Comparison of ENCODE assay signal across 10 cellular contexts in genomic region chr19:13859361-13859880, GRCh38. TPM values are rescaled to one million over a fixed set of nuclear protein-coding genes. Genes with fewer than 3 reads are reported as not detected.
A peak's percentile ranks its signal among the peaks of the same experiment; 100 is the strongest.
DNase-seq lines count a peak whose midpoint lies in the region; TF ChIP-seq lines count a peak whose summit lies in the region.
"Had no signal": no experiment of that assay in that cellular context is flagged by ENCODE, and none has a peak within 500 bp of the region (broad histone marks: within the 10 kb centered on the region; RNA-seq: fewer than 3 reads in every experiment).

No MANE protein-coding gene starts in this region.

- peak overlapping the region; percentile 69 for H2BK5ac ChIP-seq in trophoblast cell (ENCODE audit: low read depth, low read length, poor library complexity)

- no peak overlapping the region for H3K9ac ChIP-seq in trophoblast cell (ENCODE audit: low read length)

- peak overlapping the region; percentile 86 for H2BK120ac ChIP-seq in trophoblast cell (ENCODE audit: insufficient read depth, low read length, poor library complexity)

- H4K91ac ChIP-seq in trophoblast cell (ENCODE audit: low read depth, low read length): peak overlapping the region; percentile 93

- H3K23ac ChIP-seq in trophoblast cell (ENCODE audit: low read length): no peak overlapping the region

- H3K4me3 ChIP-seq in brain microvascular endothelial cell (ENCODE audit: low read depth, low read length): no peak overlapping the region
- no peak overlapping the region for H3K4me3 ChIP-seq in trophoblast cell (ENCODE audit: low read depth, low read length)
- no peak overlapping the region for H3K4me3 ChIP-seq in ascending aorta
- H3K4me3 ChIP-seq: body of pancreas had no signal

- H3K9me3 ChIP-seq in trophoblast cell (ENCODE audit: insufficient read depth, low read depth, low read length) (no peaks in the 10 kb centered on the region), ascending aorta (no peaks in the 10 kb centered on the region)
- H3K9me3 ChIP-seq: body of pancreas had no signal

- H3K36me3 ChIP-seq in brain microvascular endothelial cell (replicated peaks) (no peaks in the 10 kb centered on the region), trophoblast cell (ENCODE audit: control insufficient read depth in 1 of 2, insufficient read depth in 2 of 2, low read length in 2 of 2) (no peaks in the 10 kb centered on the region), ascending aorta (no peaks in the 10 kb centered on the region)

- H3K79me1 ChIP-seq in trophoblast cell (ENCODE audit: low read length): peaks cover 23% of the 10 kb centered on the region

- peak overlapping the region; percentile 58 for H4K8ac ChIP-seq in trophoblast cell (ENCODE audit: low read depth, low read length)

- H3K18ac ChIP-seq in trophoblast cell (ENCODE audit: low read length): peak overlapping the region; percentile 78

- TF ChIP-seq CTCF in brain microvascular endothelial cell (IDR thresholded peaks at IDR 0.05; ENCODE audit: low read depth, low read length, missing control alignments): peak; percentile 29
- TF ChIP-seq CTCF in ascending aorta (IDR thresholded peaks at IDR 0.05): no peak

- 100% methylated on average over 1 of the region's 3 CpGs for WGBS in trophoblast cell (ENCODE audit: extremely low coverage, insufficient coverage, insufficient read length)

- no peaks in the 10 kb centered on the region for H3K27me3 ChIP-seq in brain microvascular endothelial cell (replicated peaks)
- no peaks in the 10 kb centered on the region for H3K27me3 ChIP-seq in trophoblast cell (ENCODE audit: insufficient read depth, low read length)
- no peaks in the 10 kb centered on the region for H3K27me3 ChIP-seq in ascending aorta
- H3K27me3 ChIP-seq: body of pancreas had no signal

- peak overlapping the region; percentile 48 for H3K4ac ChIP-seq in trophoblast cell (ENCODE audit: low read depth, low read length)

- no peak overlapping the region for H4K12ac ChIP-seq in trophoblast cell (ENCODE audit: low read depth, low read length)

- H2AFZ ChIP-seq in trophoblast cell (ENCODE audit: insufficient read depth, low read length, poor library complexity): peak overlapping the region; percentile 19

- intact Hi-C loops in ascending aorta (cut with DNase I): no loop called here

- H3K27ac ChIP-seq in brain microvascular endothelial cell: no peak overlapping the region
- H3K27ac ChIP-seq in trophoblast cell (ENCODE audit: low read depth, low read length): peak overlapping the region; percentile 62
- no peak overlapping the region for H3K27ac ChIP-seq in ascending aorta
- H3K27ac ChIP-seq: body of pancreas had no signal

- peak overlapping the region; percentile 68 for H3K14ac ChIP-seq in trophoblast cell (ENCODE audit: low read length)

- H3K4me2 ChIP-seq in trophoblast cell (ENCODE audit: low read length): no peak overlapping the region

- H3K4me1 ChIP-seq in trophoblast cell (ENCODE audit: control insufficient read depth in 1 of 2, insufficient read depth in 2 of 2, low read length in 2 of 2) (peaks cover 10 to 14% of the 10 kb centered on the region in 2 experiments), ascending aorta (peaks cover 5 to 8% of the 10 kb centered on the region in 2 donors)

- H3K79me2 ChIP-seq in trophoblast cell (ENCODE audit: control insufficient read depth, insufficient read depth, low read length, poor library complexity): peaks cover 8% of the 10 kb centered on the region

- peak; percentile 5 for DNase-seq in NCI-H748 (lab: John Stamatoyannopoulos, UW; ENCODE audit: unreplicated experiment)
- DNase-seq in NCI-H748 treated with DMSO at 0.1 percent for 48 hours (lab: John Stamatoyannopoulos, UW): no peak
- DNase-seq in NCI-H226: peak; percentile 53
- peak; percentile 41 for DNase-seq in brain microvascular endothelial cell
- peak; percentile 58 to 82 for DNase-seq in trophoblast cell
- no peak for DNase-seq in ascending aorta (ENCODE audit: low spot score in 2 of 2)
- no peak for DNase-seq in GM19240 (ENCODE audit: insufficient read length, low spot score)
- no peak for DNase-seq in retina
- DNase-seq: NCI-H1092 had no signal

- peak overlapping the region; percentile 94 for H2AK5ac ChIP-seq in trophoblast cell (ENCODE audit: low read length)

- peak overlapping the region; percentile 92 for H2BK12ac ChIP-seq in trophoblast cell (ENCODE audit: low read length)

- in situ Hi-C loops in brain microvascular endothelial cell (cut with HindIII; ENCODE audit: low pct_ligation_motif_present, low sequenced_read_pairs): no loop called here

RNA-seq across cellular contexts. Expression of gene NANOS3, which starts 17.5 kb away (rescaled TPM):
- 1.8 and 2.0 TPM in 2 replicates for polyA plus RNA-seq in trophoblast cell (2013)
- total RNA-seq in ascending aorta: not detected
- total RNA-seq: body of pancreas had no signal

RNA-seq across cellular contexts. Expression of gene BRME1, which starts 46.5 kb away (rescaled TPM):
- 1.1 TPM in 2 replicates for polyA plus RNA-seq in trophoblast cell (2013)
- not detected for total RNA-seq in ascending aorta

RNA-seq across cellular contexts. Expression of gene CC2D1A, which starts 46.6 kb away (rescaled TPM):
- 17.6 and 17.8 TPM in 2 replicates for polyA plus RNA-seq in trophoblast cell (2013)
- 128 TPM for total RNA-seq in ascending aorta

Comparison
In these comparisons a context has a peak if more than half of its experiments do, and no peak if none do; other contexts are left out.
1. DNase-seq: peak in NCI-H748 (single experiment), NCI-H226 (single experiment), brain microvascular endothelial cell (single experiment) and trophoblast cell (2 of 2); none in NCI-H748 treated with DMSO at 0.1 percent for 48 hours (single experiment), ascending aorta (0 of 2), GM19240 (single experiment) and retina (single experiment).